ENCODE assay signal across 2 cellular contexts in genomic region chr16:21937387-21937829, GRCh38.
TF ChIP-seq lines count a peak whose summit lies in the region.

No MANE protein-coding gene starts in this region.

TF ChIP-seq in GM12878, 131 proteins besides CTCF, POLR2A, EP300 and RAD21:
- no peak for TF ChIP-seq PRDM15 (CRISPR knock-in tag; IDR thresholded peaks at IDR 0.05)
- 0 out of 2 replicates have a peak, but pooled peaks have one; percentile 42 for TF ChIP-seq RELB (IDR thresholded peaks at IDR 0.05; ENCODE audit: low read depth)
- TF ChIP-seq REST (IDR thresholded peaks at IDR 0.05; ENCODE audit: low read depth, low read length), result no peak
- peak; percentile 21; the same call in 1 of the 2 replicates for TF ChIP-seq ZNF384 (IDR thresholded peaks at IDR 0.05; ENCODE audit: borderline replicate concordance, low read depth, low read length)
TF ChIP-seq in GM12878: peak in this region for 2.

TF ChIP-seq in SK-N-SH, 30 proteins besides CTCF, POLR2A, EP300 and RAD21:
- TF ChIP-seq GABPA (IDR thresholded peaks at IDR 0.05; ENCODE audit: low read depth), result no peak
- TF ChIP-seq PBX3 (IDR thresholded peaks at IDR 0.05), result no peak
- no peak for TF ChIP-seq TCF12 (IDR thresholded peaks at IDR 0.05)
- no peak for TF ChIP-seq JUND (IDR thresholded peaks at IDR 0.05)
- TF ChIP-seq GATA2 (CRISPR knock-in tag; IDR thresholded peaks at IDR 0.05), result no peak
- no peak for TF ChIP-seq ELF1 (IDR thresholded peaks at IDR 0.05)
- no peak for TF ChIP-seq USF1 (IDR thresholded peaks at IDR 0.05; ENCODE audit: borderline replicate concordance, low read depth)
- TF ChIP-seq MXI1 (IDR thresholded peaks at IDR 0.05; ENCODE audit: low read depth, low read length), result no peak
- TF ChIP-seq POLR2AphosphoS5 (IDR thresholded peaks at IDR 0.05; ENCODE audit: low read depth, low read length), result no peak
- no peak for TF ChIP-seq USF2 (IDR thresholded peaks at IDR 0.05; ENCODE audit: borderline replicate concordance, low read depth, low read length)
- TF ChIP-seq NFIC (IDR thresholded peaks at IDR 0.05; ENCODE audit: borderline replicate concordance), result no peak
- no peak for TF ChIP-seq REST (IDR thresholded peaks at IDR 0.05; ENCODE audit: low read depth, low read length)
- TF ChIP-seq NRF1 (IDR thresholded peaks at IDR 0.05; ENCODE audit: low read depth, low read length), result no peak
